Comparison of ENCODE assay signal across 8 cellular contexts in genomic region chr6:29926081-29926794, GRCh38.
DNase-seq lines count a peak whose midpoint lies in the region; ATAC-seq lines count a peak whose summit lies in the region.

No MANE protein-coding gene starts in this region.

- no peaks in the 10 kb centered on the region for H3K27me3 Mint-ChIP-seq in activated naive CD4-positive, alpha-beta T cell treated with anti-CD3 and anti-CD28 coated beads, Interleukin-2, amount 50 U/mL, for 24 hours

- peak; percentile 63 for DNase-seq in stimulated activated naive CD8-positive, alpha-beta T cell treated with anti-CD3 and anti-CD28 coated beads, Interleukin-15, Interleukin-2, amounts not matched to agents 100 U/mL and 50 U/mL, for 24 hours
- no peak for DNase-seq in DMS79 treated with DMSO at 0.1 percent for 48 hours (lab: John Stamatoyannopoulos, UW)
- no peak for DNase-seq in NCI-H446 treated with DMSO at 0.1 percent for 48 hours (lab: John Stamatoyannopoulos, UW)

- H3K4me3 ChIP-seq in iPS-11a (ENCODE audit: low read depth, low read length): peak overlapping the region; percentile 61

- H3K27ac Mint-ChIP-seq in activated naive CD4-positive, alpha-beta T cell treated with anti-CD3 and anti-CD28 coated beads, Interleukin-2, amount 50 U/mL, for 24 hours: peak overlapping the region; percentile 98

- ATAC-seq in GM18870 (IDR thresholded peaks at IDR 0.05; ENCODE audit: unreplicated experiment) (peak; percentile 9), HG03432 (IDR thresholded peaks at IDR 0.05; ENCODE audit: unreplicated experiment) (peak; percentile 41), HG02970 (IDR thresholded peaks at IDR 0.05; ENCODE audit: low FRiP score, unreplicated experiment) (no peak)
- ATAC-seq in stimulated activated naive CD8-positive, alpha-beta T cell treated with anti-CD3 and anti-CD28 coated beads, Interleukin-15, Interleukin-2, amounts not matched to agents 100 U/mL and 50 U/mL, for 24 hours: peak; percentile 28

- H3K36me3 Mint-ChIP-seq in activated naive CD4-positive, alpha-beta T cell treated with anti-CD3 and anti-CD28 coated beads, Interleukin-2, amount 50 U/mL, for 24 hours: peaks cover 23% of the 10 kb centered on the region

- peaks cover 55% of the 10 kb centered on the region for H3K4me1 Mint-ChIP-seq in activated naive CD4-positive, alpha-beta T cell treated with anti-CD3 and anti-CD28 coated beads, Interleukin-2, amount 50 U/mL, for 24 hours

- no peaks in the 10 kb centered on the region for H3K9me3 Mint-ChIP-seq in activated naive CD4-positive, alpha-beta T cell treated with anti-CD3 and anti-CD28 coated beads, Interleukin-2, amount 50 U/mL, for 24 hours

- peak overlapping the region; percentile 95 for H3K4me3 Mint-ChIP-seq in activated naive CD4-positive, alpha-beta T cell treated with anti-CD3 and anti-CD28 coated beads, Interleukin-2, amount 50 U/mL, for 24 hours
